1 cellular context compared by ENCODE assay signal in genomic region chr10:79354141-79354540, GRCh38.
TF ChIP-seq lines count a peak whose summit lies in the region.

No MANE protein-coding gene starts in this region.

TF ChIP-seq in HCT116, 20 proteins besides CTCF, POLR2A, EP300 and RAD21 (continued from another document):
- TF ChIP-seq EZH2phosphoT487 (IDR thresholded peaks at IDR 0.05; ENCODE audit: borderline replicate concordance) (no peak), ZBTB33 (IDR thresholded peaks at IDR 0.05; ENCODE audit: extremely low read depth, insufficient replicate concordance, low read length) (no peak)
- TF ChIP-seq, protein P1, sequence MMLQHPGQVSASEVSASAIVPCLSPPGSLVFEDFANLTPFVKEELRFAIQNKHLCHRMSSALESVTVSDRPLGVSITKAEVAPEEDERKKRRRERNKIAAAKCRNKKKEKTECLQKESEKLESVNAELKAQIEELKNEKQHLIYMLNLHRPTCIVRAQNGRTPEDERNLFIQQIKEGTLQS (IDR thresholded peaks at IDR 0.05), result no peak
TF ChIP-seq in HCT116: peak in this region for 0.
